23 cellular contexts compared by ENCODE assay signal in the genomic region with DNA sequence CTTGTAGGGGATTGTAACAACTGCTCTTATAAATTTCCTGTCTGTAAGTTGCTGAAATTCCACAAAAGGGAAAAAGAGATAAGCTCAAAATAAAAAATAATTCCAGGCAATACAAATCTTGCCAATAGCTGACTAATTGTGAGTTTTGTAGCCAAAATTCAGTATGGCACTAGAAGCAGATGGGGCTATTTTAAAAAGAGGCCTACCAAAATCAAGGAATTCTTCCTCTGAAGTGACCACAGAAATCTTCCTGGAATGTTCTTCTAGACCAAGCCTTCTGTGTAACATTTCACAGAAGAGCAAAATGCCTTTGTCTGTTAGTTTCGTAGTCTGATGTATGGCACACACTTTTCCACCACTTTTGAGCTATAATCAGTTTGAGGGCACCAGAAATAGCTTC.
DNase-seq lines count a peak whose midpoint lies in the region; ATAC-seq and TF ChIP-seq lines count a peak whose summit lies in the region.
"Had no signal": no experiment of that assay in that cellular context is flagged by ENCODE, and none has a peak within 500 bp of the region (broad histone marks: within the 10 kb centered on the region; RNA-seq: fewer than 3 reads in every experiment).

No MANE protein-coding gene starts in this region.

- WGBS in mammary epithelial cell (ENCODE audit: low coverage, missing lambda C conversion rate): 53% methylated on average over 1 of the region's 1 CpG

- dilution Hi-C loops in mammary epithelial cell (cut with HindIII; ENCODE audit: low sequenced_read_pairs): no loop called here

- H3K27ac Mint-ChIP-seq in MCF 10A (ENCODE audit: low read depth, unreplicated experiment): no peak overlapping the region
- H3K27ac Mint-ChIP-seq: activated CD4-positive, alpha-beta T cell treated with anti-CD3 and anti-CD28 coated beads, Interleukin-2, amount 10 ng/mL, durations not matched to agents 24 days and 14 days; type B pancreatic cell had no signal

- DNase-seq in mammary epithelial cell: no peak
- no peak for DNase-seq in MCF 10A (ENCODE audit: unreplicated experiment)
- peak; percentile 62 for DNase-seq in astrocyte of the spinal cord (ENCODE audit: low read depth, low spot score)
- DNase-seq in inferior parietal cortex (ENCODE audit: extremely low spot score): peak; percentile 9
- DNase-seq in activated CD8-positive, alpha-beta memory T cell treated with anti-CD3 and anti-CD28 coated beads, Interleukin-2, amount 50 U/mL, for 4 hours: no peak
- DNase-seq in H4 (ENCODE audit: low spot score): no peak
- DNase-seq: activated CD4-positive, alpha-beta T cell treated with anti-CD3 and anti-CD28 coated beads, Interleukin-2, amount 10 ng/mL, durations not matched to agents 24 days and 14 days; NCI-H187; NCI-H345; stomach; T-helper 2 cell had no signal

- H3K27ac ChIP-seq in mammary epithelial cell (ENCODE audit: insufficient read depth, low read depth, low read length): no peak overlapping the region
- H3K27ac ChIP-seq: 22Rv1, C4-2B, epithelial cell of prostate, prostate gland, SK-N-MC, stomach had no signal

- H3K4me3 ChIP-seq in mammary epithelial cell (replicated peaks in 1 of 3; ENCODE audit: insufficient read depth in 1 of 3, low read depth in 2 of 3, low read length in 3 of 3) (no peak overlapping the region), astrocyte of the spinal cord (ENCODE audit: low read depth, low read length) (no peak overlapping the region)
- H3K4me3 ChIP-seq: prostate gland, SK-N-MC, skin epidermis, stomach had no signal

- no peaks in the 10 kb centered on the region for H3K27me3 ChIP-seq in mammary epithelial cell (ENCODE audit: insufficient read depth, low read length)
- H3K27me3 ChIP-seq: stomach had no signal

- H3K9ac ChIP-seq in mammary epithelial cell (ENCODE audit: insufficient read depth, low read length): no peak overlapping the region

- in situ Hi-C loops in mammary epithelial cell (cut with MboI; ENCODE audit: low sequenced_read_pairs in 2 of 2) (no loop called here), astrocyte of the spinal cord (cut with HindIII; ENCODE audit: low sequenced_read_pairs) (no loop called here)

- intact Hi-C loops in mammary epithelial cell (cut with micrococcal nuclease): loop anchor here (5.0 kb wide), 1 partner anchor 38 kb away; no protein-coding TSS in a partner anchor
- intact Hi-C loops in MCF 10A (cut with micrococcal nuclease): no loop called here

- BruUV-seq in mammary epithelial cell (replicated peaks; lab: Mats Ljungman, UMichigan): no TSS peak
- no TSS peak for BruUV-seq in MCF 10A (replicated peaks; lab: Mats Ljungman, UMichigan)

- no peaks in the 10 kb centered on the region for H3K79me2 ChIP-seq in mammary epithelial cell (ENCODE audit: insufficient read depth, low read length)

- CTCF ChIA-PET in mammary epithelial cell (lab: Charles Lee; ENCODE audit: low non-redundant PET): no interaction called here
- CTCF ChIA-PET in MCF 10A (lab: Yijun Ruan, JAX): no interaction called here

- no peak overlapping the region for H3K4me2 ChIP-seq in mammary epithelial cell (ENCODE audit: insufficient read depth, low read depth, low read length)

- no peaks in the 10 kb centered on the region for H3K9me3 ChIP-seq in mammary epithelial cell (replicated peaks; ENCODE audit: insufficient read depth, low read length)
- H3K9me3 ChIP-seq: prostate gland, stomach had no signal

- no peaks in the 10 kb centered on the region for H3K9me3 Mint-ChIP-seq in MCF 10A (ENCODE audit: unreplicated experiment)
- H3K9me3 Mint-ChIP-seq: activated CD4-positive, alpha-beta T cell treated with anti-CD3 and anti-CD28 coated beads, Interleukin-2, amount 10 ng/mL, durations not matched to agents 24 days and 14 days; neural crest cell had no signal

- POLR2A ChIA-PET in MCF 10A (lab: Yijun Ruan, JAX): no interaction called here

- ATAC-seq in HG02571 (IDR thresholded peaks at IDR 0.05; ENCODE audit: unreplicated experiment) (no peak), HG03175 (IDR thresholded peaks at IDR 0.05; ENCODE audit: unreplicated experiment) (no peak)
- ATAC-seq: left lobe of liver, Panc1 had no signal

- H3K4me1 ChIP-seq in mammary epithelial cell (ENCODE audit: insufficient read depth, low read length): peaks cover 30% of the 10 kb centered on the region
- H3K4me1 ChIP-seq: prostate gland, stomach had no signal

- peaks cover 8% of the 10 kb centered on the region for H3K4me1 Mint-ChIP-seq in MCF 10A (ENCODE audit: insufficient read depth, unreplicated experiment)
- H3K4me1 Mint-ChIP-seq: activated CD4-positive, alpha-beta T cell treated with anti-CD3 and anti-CD28 coated beads, Interleukin-2, amount 10 ng/mL, durations not matched to agents 24 days and 14 days had no signal

- no peaks in the 10 kb centered on the region for H3K36me3 ChIP-seq in mammary epithelial cell (ENCODE audit: insufficient read depth, low read length)
- H3K36me3 ChIP-seq: prostate gland, stomach had no signal

- H3K4me3 Mint-ChIP-seq in MCF 10A (ENCODE audit: unreplicated experiment): no peak overlapping the region
- H3K4me3 Mint-ChIP-seq: activated CD4-positive, alpha-beta T cell treated with anti-CD3 and anti-CD28 coated beads, Interleukin-2, amount 10 ng/mL, durations not matched to agents 24 days and 14 days; neural crest cell; type B pancreatic cell had no signal

- TF ChIP-seq CTCF in mammary epithelial cell (conservative IDR thresholded peaks at IDR 0.05 in 1 of 2, IDR thresholded peaks at IDR 0.05 in 1 of 2; ENCODE audit: extremely low read depth in 1 of 2, insufficient read depth in 1 of 2, low read depth in 1 of 2, low read length in 2 of 2) (no peak), MCF 10A (IDR thresholded peaks at IDR 0.05; ENCODE audit: unreplicated experiment) (no peak), astrocyte of the spinal cord (IDR thresholded peaks at IDR 0.05; ENCODE audit: low read depth, low read length) (no peak)

- no peaks in the 10 kb centered on the region for H4K20me1 ChIP-seq in mammary epithelial cell (ENCODE audit: insufficient read depth, low read length)

- no peaks in the 10 kb centered on the region for H3K27me3 Mint-ChIP-seq in MCF 10A (ENCODE audit: insufficient read depth, unreplicated experiment)
- H3K27me3 Mint-ChIP-seq: activated CD4-positive, alpha-beta T cell treated with anti-CD3 and anti-CD28 coated beads, Interleukin-2, amount 10 ng/mL, durations not matched to agents 24 days and 14 days; type B pancreatic cell had no signal

- H2AFZ ChIP-seq in mammary epithelial cell (ENCODE audit: low read depth, low read length): peak overlapping the region; percentile 35

- H3K36me3 Mint-ChIP-seq in MCF 10A (ENCODE audit: insufficient read depth, unreplicated experiment): no peaks in the 10 kb centered on the region
- H3K36me3 Mint-ChIP-seq: type B pancreatic cell had no signal

Comparison
In these comparisons a context has a peak if more than half of its experiments do, and no peak if none do; other contexts are left out.
1. DNase-seq: peak in astrocyte of the spinal cord (single experiment) and inferior parietal cortex (single experiment); none in mammary epithelial cell (single experiment), MCF 10A (single experiment), activated CD8-positive, alpha-beta memory T cell treated with anti-CD3 and anti-CD28 coated beads, Interleukin-2, amount 50 U/mL, for 4 hours (single experiment) and H4 (single experiment).